In genomic region chr17:28951428-28951990, GRCh38 we compare ENCODE assay signal across 8 cellular contexts. TPM values are rescaled to one million over a fixed set of nuclear protein-coding genes. Genes with fewer than 3 reads are reported as not detected.
DNase-seq lines count a peak whose midpoint lies in the region; ATAC-seq and TF ChIP-seq lines count a peak whose summit lies in the region.

PHF12 (minus strand) TSS chr17:28951518; CDS start chr17:28950960, 558 bp downstream.

- CTCF ChIA-PET in PC-9 (lab: Charles Lee): interaction anchor here (0.6 to 1.1 kb wide), 5 partner anchors 14 to 232 kb away, joined by 3 to 15 read pairs (median 4); partner anchors contain the start of genes RPL23A and TLCD1

- no peaks in the 10 kb centered on the region for H3K9me2 ChIP-seq in PC-9 (ENCODE audit: insufficient read depth)

- no TSS peak for BruUV-seq in PC-9 (replicated peaks; lab: Mats Ljungman, UMichigan)

- H3K36me3 ChIP-seq in PC-9 (ENCODE audit: low read depth) (peaks cover 21% of the 10 kb centered on the region), mucosa of rectum (ENCODE audit: control insufficient read depth in 2 of 2, insufficient read depth in 2 of 2, low read length in 2 of 2) (no peaks in the 10 kb centered on the region)

- intact Hi-C loops in PC-9 (cut with micrococcal nuclease; ENCODE audit: unreplicated experiment): loop anchor here (2.0 to 5.0 kb wide), 4 partner anchors 156 to 616 kb away; partner anchors contain the start of genes ABHD15, RPL23A and TP53I13

- POLR2A ChIA-PET in PC-9 (lab: Charles Lee; ENCODE audit: unreplicated experiment): interaction anchor here (0.5 to 1.4 kb wide), 16 partner anchors 52 to 1153 kb away, joined by 3 to 35 read pairs (median 4); partner anchors contain the start of genes NEK8, NUFIP2, RPL23A and SDF2

- no peaks in the 10 kb centered on the region for H3K27me3 ChIP-seq in PC-9 (ENCODE audit: insufficient read depth, low read depth)
- no peaks in the 10 kb centered on the region for H3K27me3 ChIP-seq in mucosa of rectum (ENCODE audit: control insufficient read depth in 2 of 2, insufficient read depth in 2 of 2, low read length in 2 of 2)

- no peak for TF ChIP-seq CTCF in PC-9 (conservative IDR thresholded peaks at IDR 0.05)

- H3K79me2 ChIP-seq in PC-9 (ENCODE audit: low read depth): peaks cover 48% of the 10 kb centered on the region

- TF ChIP-seq POLR2A in erythroblast (IDR thresholded peaks at IDR 0.05; ENCODE audit: low read length): no peak

- ATAC-seq in GM21619 (IDR thresholded peaks at IDR 0.05; ENCODE audit: unreplicated experiment): peak; percentile 46

- peaks cover 22% of the 10 kb centered on the region for H4K20me1 ChIP-seq in PC-9 (ENCODE audit: insufficient read depth)

- H3K9ac ChIP-seq in mucosa of rectum (ENCODE audit: low read depth in 1 of 2, low read length in 2 of 2): peak within 1 kb of the TSS; percentile 88 to 91

- H3K9me3 ChIP-seq in PC-9 (ENCODE audit: insufficient read depth, low read depth) (no peaks in the 10 kb centered on the region), mucosa of rectum (ENCODE audit: control insufficient read depth in 2 of 2, low read length in 2 of 2) (no peaks in the 10 kb centered on the region)

- peak; percentile 99 for DNase-seq in DMS114 treated with DMSO at 0.1 percent for 48 hours (lab: John Stamatoyannopoulos, UW; ENCODE audit: unreplicated experiment)
- DNase-seq in Jurkat, Clone E6-1 (ENCODE audit: low read depth, low spot score): peak; percentile 100
- peak; percentile 99 for DNase-seq in PC-9
- DNase-seq in activated T-cell treated with anti-CD3 and anti-CD28 coated beads, Interleukin-2, amount 50 U/mL, for 1 hour: peak; percentile 100
- DNase-seq in erythroblast (lab: John Stamatoyannopoulos, UW): peak; percentile 100
- DNase-seq in stimulated activated CD8-positive, alpha-beta memory T cell treated with anti-CD3 and anti-CD28 coated beads, Interleukin-4, amount 100 ng/mL, for 48 hours: peak; percentile 99

- H3K4me1 ChIP-seq in PC-9 (replicated peaks; ENCODE audit: insufficient read depth): peaks cover 24% of the 10 kb centered on the region
- H3K4me1 ChIP-seq in mucosa of rectum (ENCODE audit: control insufficient read depth in 2 of 2, insufficient read depth in 2 of 2, low read length in 2 of 2): peaks cover 21 to 30% of the 10 kb centered on the region in 2 donors

- peak within 1 kb of the TSS; percentile 83 for H2AFZ ChIP-seq in PC-9

- H3K27ac ChIP-seq in PC-9 (peak within 1 kb of the TSS; percentile 94), mucosa of rectum (ENCODE audit: low read depth in 2 of 2, low read length in 2 of 2) (peak within 1 kb of the TSS; percentile 96 to 100)

- H3K4me3 ChIP-seq in Jurkat, Clone E6-1 (ENCODE audit: low read length): peak within 1 kb of the TSS; percentile 93
- H3K4me3 ChIP-seq in PC-9 (peak within 1 kb of the TSS; percentile 97), mucosa of rectum (ENCODE audit: low read length in 2 of 2) (peak within 1 kb of the TSS; percentile 93)

- peaks cover 34% of the 10 kb centered on the region for H3F3A ChIP-seq in PC-9 (ENCODE audit: insufficient read depth, low read depth)

- peak within 1 kb of the TSS; percentile 99 for H3K4me2 ChIP-seq in PC-9

RNA-seq across cellular contexts. Expression of gene PHF12, which starts in this region (rescaled TPM):
- 56.4 TPM for polyA plus RNA-seq in Jurkat, Clone E6-1 (2012; ENCODE audit: insufficient read depth, insufficient read length)
- 36.0 and 48.4 TPM in 2 replicates for total RNA-seq in PC-9 (2021)

Comparison
In these comparisons a context has a peak if more than half of its experiments do, and no peak if none do; other contexts are left out.
1. Peak in every context shown above with its lines: DNase-seq, ATAC-seq, H3K4me3 ChIP-seq and H3K27ac ChIP-seq.